Comparison of ENCODE assay signal across 8 cellular contexts in the genomic region with DNA sequence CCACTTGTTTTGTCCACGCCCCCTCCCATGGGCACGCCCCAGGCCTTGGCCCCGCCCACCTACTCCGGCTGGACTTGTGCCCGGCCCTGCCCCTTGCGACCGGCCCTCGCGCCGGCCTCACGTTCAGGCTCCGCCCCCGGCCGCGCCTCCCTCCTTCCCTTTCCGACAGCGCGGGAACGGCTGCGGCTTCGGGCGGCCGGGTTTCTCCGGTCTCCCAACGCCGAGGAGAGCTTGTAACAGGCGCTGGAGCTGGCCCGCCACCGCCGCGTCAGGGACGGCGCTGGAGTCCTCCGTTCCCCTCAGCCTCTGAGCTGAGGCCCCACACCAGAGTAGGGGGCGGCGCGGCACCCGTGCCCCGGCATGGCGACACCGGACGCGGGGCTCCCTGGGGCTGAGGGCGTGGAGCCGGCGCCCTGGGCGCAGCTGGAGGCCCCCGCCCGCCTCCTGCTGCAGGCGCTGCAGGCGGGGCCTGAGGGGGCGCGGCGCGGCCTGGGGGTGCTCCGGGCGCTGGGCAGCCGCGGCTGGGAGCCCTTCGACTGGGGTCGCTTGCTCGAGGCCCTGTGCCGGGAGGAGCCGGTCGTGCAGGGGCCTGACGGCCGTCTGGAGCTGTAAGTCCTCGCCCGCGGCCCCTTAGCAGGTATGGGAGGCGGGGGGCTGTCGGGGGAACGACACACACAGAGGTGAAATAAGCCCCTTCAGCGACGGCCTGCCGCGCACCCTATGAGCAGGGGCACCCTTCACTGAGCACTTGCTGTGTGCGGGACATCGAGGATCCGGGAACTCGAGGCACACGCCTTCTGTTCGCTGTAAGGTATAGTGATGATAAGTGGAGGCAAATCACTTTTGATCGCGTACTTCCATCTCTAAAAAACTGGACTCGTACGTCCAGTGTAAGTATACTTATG. TPM values are rescaled to one million over a fixed set of nuclear protein-coding genes. Genes with fewer than 3 reads are reported as not detected.
A peak's percentile ranks its signal among the peaks of the same experiment; 100 is the strongest.
DNase-seq lines count a peak whose midpoint lies in the region; ATAC-seq and TF ChIP-seq lines count a peak whose summit lies in the region.

A gene with protein sequence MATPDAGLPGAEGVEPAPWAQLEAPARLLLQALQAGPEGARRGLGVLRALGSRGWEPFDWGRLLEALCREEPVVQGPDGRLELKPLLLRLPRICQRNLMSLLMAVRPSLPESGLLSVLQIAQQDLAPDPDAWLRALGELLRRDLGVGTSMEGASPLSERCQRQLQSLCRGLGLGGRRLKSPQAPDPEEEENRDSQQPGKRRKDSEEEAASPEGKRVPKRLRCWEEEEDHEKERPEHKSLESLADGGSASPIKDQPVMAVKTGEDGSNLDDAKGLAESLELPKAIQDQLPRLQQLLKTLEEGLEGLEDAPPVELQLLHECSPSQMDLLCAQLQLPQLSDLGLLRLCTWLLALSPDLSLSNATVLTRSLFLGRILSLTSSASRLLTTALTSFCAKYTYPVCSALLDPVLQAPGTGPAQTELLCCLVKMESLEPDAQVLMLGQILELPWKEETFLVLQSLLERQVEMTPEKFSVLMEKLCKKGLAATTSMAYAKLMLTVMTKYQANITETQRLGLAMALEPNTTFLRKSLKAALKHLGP (plus strand): TSS at position 153 of the 905 bp plus-strand sequence. CDS start 208 bp downstream, at position 361.

- peak within 1 kb of the TSS; percentile 96 for H2AFZ ChIP-seq in GM23338
- H2AFZ ChIP-seq in fibroblast of lung (ENCODE audit: low read length): peak within 1 kb of the TSS; percentile 81

- H3K36me3 Mint-ChIP-seq in GM23338 (ENCODE audit: low read depth) (peaks cover 15% of the 10 kb centered on the region), natural killer cell (no peaks in the 10 kb centered on the region)
- H3K36me3 Mint-ChIP-seq in activated T-helper 17 cell treated with anti-CD3 and anti-CD28 coated beads, Interleukin-2, amount 50 U/mL, for 72 hours (ENCODE audit: low read depth): peaks cover 20% of the 10 kb centered on the region
- H3K36me3 Mint-ChIP-seq in stimulated activated naive B cell treated with anti-CD40 and anti-IgM and Interleukin-4, amounts not matched to agents 10 μg/mL and 1 μg/mL and 100 μg/mL, for 72 hours: peaks cover 10 to 19% of the 10 kb centered on the region in 2 donors

- peaks cover 6% of the 10 kb centered on the region; the same call in 1 of the 2 replicates for H3K79me2 ChIP-seq in GM23338 (replicated peaks; ENCODE audit: insufficient read depth)
- H3K79me2 ChIP-seq in fibroblast of lung (ENCODE audit: control insufficient read depth, insufficient read depth, low read length): no peaks in the 10 kb centered on the region

- H3K4me3 ChIP-seq in GM23338: peak within 1 kb of the TSS; percentile 83
- peak within 1 kb of the TSS; percentile 64 to 84 (median 66) for H3K4me3 ChIP-seq in fibroblast of lung (replicated peaks in 1 of 4; ENCODE audit: control extremely low read depth in 1 of 4, insufficient read depth in 1 of 4, low read depth in 3 of 4, low read length in 4 of 4)

- H3K27ac Mint-ChIP-seq in GM23338: no peak within 1 kb of the TSS
- H3K27ac Mint-ChIP-seq in activated T-helper 17 cell treated with anti-CD3 and anti-CD28 coated beads, Interleukin-2, amount 50 U/mL, for 72 hours: peak within 1 kb of the TSS; percentile 77
- peak within 1 kb of the TSS; percentile 48 to 83 for H3K27ac Mint-ChIP-seq in natural killer cell
- peak within 1 kb of the TSS; percentile 73 for H3K27ac Mint-ChIP-seq in stimulated activated naive B cell treated with anti-CD40 and anti-IgM and Interleukin-4, amounts not matched to agents 10 μg/mL and 1 μg/mL and 100 μg/mL, for 72 hours

- peaks cover 27% of the 10 kb centered on the region for H3K4me1 ChIP-seq in GM23338 (ENCODE audit: insufficient read depth)
- H3K4me1 ChIP-seq in fibroblast of lung (ENCODE audit: control insufficient read depth, extremely low read depth, insufficient read depth, low read length): peaks cover 2% of the 10 kb centered on the region

- 0 out of 2 replicates have a peak, but pooled peaks cover 3% of the 10 kb centered on the region for H3F3A ChIP-seq in GM23338 (replicated peaks; ENCODE audit: low read depth)

- H3K4me3 Mint-ChIP-seq in GM23338 (peak within 1 kb of the TSS; percentile 74), natural killer cell (peak within 1 kb of the TSS; percentile 91)
- peak within 1 kb of the TSS; percentile 89 for H3K4me3 Mint-ChIP-seq in activated T-helper 17 cell treated with anti-CD3 and anti-CD28 coated beads, Interleukin-2, amount 50 U/mL, for 72 hours
- H3K4me3 Mint-ChIP-seq in stimulated activated naive B cell treated with anti-CD40 and anti-IgM and Interleukin-4, amounts not matched to agents 10 μg/mL and 1 μg/mL and 100 μg/mL, for 72 hours: peak within 1 kb of the TSS; percentile 90 to 92

- H3K27me3 Mint-ChIP-seq in GM23338 (ENCODE audit: insufficient read depth, low read depth, poor library complexity): peaks cover 9% of the 10 kb centered on the region
- no peaks in the 10 kb centered on the region for H3K27me3 Mint-ChIP-seq in activated T-helper 17 cell treated with anti-CD3 and anti-CD28 coated beads, Interleukin-2, amount 50 U/mL, for 72 hours
- H3K27me3 Mint-ChIP-seq in natural killer cell (ENCODE audit: low read depth in 2 of 2): peaks cover 0 to under 1% of the 10 kb centered on the region in 2 donors
- no peaks in the 10 kb centered on the region for H3K27me3 Mint-ChIP-seq in stimulated activated naive B cell treated with anti-CD40 and anti-IgM and Interleukin-4, amounts not matched to agents 10 μg/mL and 1 μg/mL and 100 μg/mL, for 72 hours

- TF ChIP-seq CTCF in GM23338 (conservative IDR thresholded peaks at IDR 0.05; ENCODE audit: low read depth in 2 of 2) (no peak), fibroblast of lung (conservative IDR thresholded peaks at IDR 0.05 in 1 of 2, IDR thresholded peaks at IDR 0.05 in 1 of 2; ENCODE audit: low read depth in 1 of 2, low read length in 2 of 2) (no peak), natural killer cell (IDR thresholded peaks at IDR 0.05) (no peak)

- H3K36me3 ChIP-seq in GM23338 (ENCODE audit: insufficient read depth) (0 out of 2 replicates have a peak, but pooled peaks cover 4% of the 10 kb centered on the region), fibroblast of lung (ENCODE audit: control insufficient read depth, insufficient read depth, low read length) (no peaks in the 10 kb centered on the region)

- H3K9me3 ChIP-seq in fibroblast of lung (ENCODE audit: control insufficient read depth, insufficient read depth, low read depth, low read length): no peaks in the 10 kb centered on the region

- peak within 1 kb of the TSS; percentile 51 for H3K9ac ChIP-seq in fibroblast of lung (ENCODE audit: insufficient read depth, low read length)

- H3K9me3 Mint-ChIP-seq in GM23338: no peaks in the 10 kb centered on the region
- no peaks in the 10 kb centered on the region for H3K9me3 Mint-ChIP-seq in activated T-helper 17 cell treated with anti-CD3 and anti-CD28 coated beads, Interleukin-2, amount 50 U/mL, for 72 hours
- H3K9me3 Mint-ChIP-seq in natural killer cell: no peaks in the 10 kb centered on the region
- no peaks in the 10 kb centered on the region for H3K9me3 Mint-ChIP-seq in stimulated activated naive B cell treated with anti-CD40 and anti-IgM and Interleukin-4, amounts not matched to agents 10 μg/mL and 1 μg/mL and 100 μg/mL, for 72 hours

- H3K27ac ChIP-seq in GM23338 (ENCODE audit: low read depth) (0 out of 2 replicates have a peak within 1 kb of the TSS, but pooled peaks have one; percentile 6), fibroblast of lung (ENCODE audit: insufficient read depth, low read length) (peak within 1 kb of the TSS; percentile 40)

- H3K9me2 ChIP-seq in GM23338 (ENCODE audit: insufficient read depth): no peaks in the 10 kb centered on the region

- H4K20me1 ChIP-seq in GM23338 (replicated peaks; ENCODE audit: insufficient read depth) (no peaks in the 10 kb centered on the region; the same call in 1 of the 2 replicates), fibroblast of lung (ENCODE audit: control insufficient read depth, extremely low read depth, insufficient read depth, low read length) (no peaks in the 10 kb centered on the region)

- ATAC-seq in GM23338 (peak; percentile 87), natural killer cell (peak; percentile 86 to 94 (median 91))
- ATAC-seq in activated T-helper 17 cell treated with anti-CD3 and anti-CD28 coated beads, Interleukin-2, amount 50 U/mL, for 72 hours (replicated peaks): peak; percentile 94
- ATAC-seq in stimulated activated naive B cell treated with anti-CD40 and anti-IgM and Interleukin-4, amounts not matched to agents 10 μg/mL and 1 μg/mL and 100 μg/mL, for 72 hours (replicated peaks): peak; percentile 86 to 92

- H3K27me3 ChIP-seq in GM23338 (ENCODE audit: insufficient read depth) (peaks cover 9% of the 10 kb centered on the region; the same call in 1 of the 2 replicates), fibroblast of lung (ENCODE audit: control insufficient read depth, insufficient read depth, low read length) (no peaks in the 10 kb centered on the region)

- H3K4me2 ChIP-seq in GM23338 (peak within 1 kb of the TSS; percentile 93), fibroblast of lung (ENCODE audit: extremely low read depth, insufficient read depth, low read length) (peak within 1 kb of the TSS; percentile 81)

- intact Hi-C loops in natural killer cell (cut with micrococcal nuclease): loop anchor here (1.0 to 5.0 kb wide), 2 partner anchors 16 to 60 kb away; partner anchors contain the start of gene RPL10A

- DNase-seq in EL (peak; percentile 91), GM23338 (ENCODE audit: low spot score) (peak; percentile 99), LHCN-M2 (ENCODE audit: low read depth) (peak; percentile 84), RKO (ENCODE audit: low spot score) (peak; percentile 87), fibroblast of lung (ENCODE audit: low read depth in 2 of 2) (peak; percentile 82 to 90), natural killer cell (peak; percentile 90)
- DNase-seq in stimulated activated naive B cell treated with anti-CD40 and anti-IgM and Interleukin-4, amounts not matched to agents 10 μg/mL and 1 μg/mL and 100 μg/mL, for 72 hours: peak; percentile 89

- H3K4me1 Mint-ChIP-seq in GM23338: peaks cover 30% of the 10 kb centered on the region
- H3K4me1 Mint-ChIP-seq in activated T-helper 17 cell treated with anti-CD3 and anti-CD28 coated beads, Interleukin-2, amount 50 U/mL, for 72 hours: peaks cover 7% of the 10 kb centered on the region
- peaks cover 23 to 34% of the 10 kb centered on the region in 2 donors for H3K4me1 Mint-ChIP-seq in natural killer cell
- H3K4me1 Mint-ChIP-seq in stimulated activated naive B cell treated with anti-CD40 and anti-IgM and Interleukin-4, amounts not matched to agents 10 μg/mL and 1 μg/mL and 100 μg/mL, for 72 hours: peaks cover 14 to 44% of the 10 kb centered on the region in 2 donors

RNA-seq across cellular contexts. Expression of the gene that starts here (rescaled TPM):
- total RNA-seq in GM23338 (2014; rRNA removed; shearing (Covaris generic)): 18.5 and 25.5 TPM in 2 replicates
- polyA plus RNA-seq in GM23338 (2016; fragmentation: Nextera tagmentation; extraction: Ambion mirVana): 5.4 and 6.5 TPM in 2 replicates
- total RNA-seq in LHCN-M2 (2014; rRNA removed): 12.8 and 14.6 TPM in 2 replicates
- polyA plus RNA-seq in LHCN-M2 (2012): 8.8 TPM
- total RNA-seq in activated T-helper 17 cell treated with anti-CD3 and anti-CD28 coated beads, Interleukin-2, amount 50 U/mL, for 72 hours: 10 to 100 TPM in 1 of 2 donors, 1 to 10 TPM in 1; 8.4 to 18.2 TPM
- 10.3 and 10.7 TPM in 2 replicates for total RNA-seq in fibroblast of lung
- polyA plus RNA-seq in fibroblast of lung: 3.2 and 6.9 TPM in 2 replicates
- 2.6 and 6.2 TPM in 2 replicates for polyA plus RNA-seq in fibroblast of lung (2012)
- polyA minus RNA-seq in fibroblast of lung (ENCODE audit: low replicate concordance): 3.4 and 12.9 TPM in 2 replicates
- 1 to 10 TPM; 2.2 to 3.2 (median 2.6) TPM for total RNA-seq in natural killer cell

Comparison
In these comparisons a context has a peak if more than half of its experiments do, and no peak if none do; other contexts are left out.
1. Peak in every context shown above with its lines: DNase-seq, ATAC-seq, H3K4me3 ChIP-seq and H3K27ac ChIP-seq.